Comparison of ENCODE assay signal across 16 cellular contexts in the genomic region with DNA sequence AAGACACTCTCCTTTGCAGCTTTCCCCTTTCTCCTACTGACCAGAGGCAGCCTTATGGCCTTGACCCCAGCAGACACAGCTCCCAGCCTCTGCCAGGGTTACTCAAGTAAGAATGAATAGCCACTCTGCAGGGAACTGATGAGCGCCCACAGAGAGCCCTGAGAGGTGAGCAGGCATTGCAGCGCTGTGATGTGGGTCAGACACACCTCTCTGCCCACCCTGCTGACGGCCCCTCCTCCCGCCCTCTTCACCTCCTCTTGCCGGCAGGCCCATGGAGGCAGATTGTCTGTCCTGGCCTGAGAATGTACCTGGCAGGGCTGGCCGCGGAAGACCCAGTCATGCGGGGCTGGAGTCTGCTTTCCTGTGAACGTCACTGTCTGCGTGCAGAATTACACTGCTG.
DNase-seq lines count a peak whose midpoint lies in the region; ATAC-seq and TF ChIP-seq lines count a peak whose summit lies in the region.
"Had no signal": no experiment of that assay in that cellular context is flagged by ENCODE, and none has a peak within 500 bp of the region (broad histone marks: within the 10 kb centered on the region; RNA-seq: fewer than 3 reads in every experiment).

No MANE protein-coding gene starts in this region.

- H2BK20ac ChIP-seq in H9 (ENCODE audit: low read depth, low read length, poor library complexity, severe bottlenecking) = no peak overlapping the region

- no peaks in the 10 kb centered on the region for H3K79me2 ChIP-seq in H9 (ENCODE audit: insufficient read depth, low read length)

- no peak overlapping the region for H2BK12ac ChIP-seq in H9 (ENCODE audit: insufficient read length, low read depth, low read length)

- H3K4ac ChIP-seq in H9 (ENCODE audit: low read depth, low read length) = no peak overlapping the region

- no peak overlapping the region for H3K4me3 Mint-ChIP-seq in H9
- no peak overlapping the region for H3K4me3 Mint-ChIP-seq in endodermal cell
- H3K4me3 Mint-ChIP-seq: CD4-positive, alpha-beta T cell; IgD-negative memory B cell had no signal

- H3K27ac Mint-ChIP-seq in H9 (peak overlapping the region in 1 of 3 experiments; percentile 25; a peak in 1 of 7 replicates), endodermal cell (no peak overlapping the region)
- H3K27ac Mint-ChIP-seq: CD4-positive, alpha-beta T cell; IgD-negative memory B cell had no signal

- no peaks in the 10 kb centered on the region for H4K20me1 ChIP-seq in H9 (ENCODE audit: control insufficient read depth, insufficient read depth, insufficient read length)
- H4K20me1 ChIP-seq: BLaER1 treated with 17β-estradiol and CSF1 and Interleukin-3, amounts not matched to agents 10 nM and 100 nM had no signal

- no peak overlapping the region for H3K4me2 ChIP-seq in H9 (ENCODE audit: insufficient read depth, insufficient read length, low read length)

- H3K23me2 ChIP-seq in H9 (ENCODE audit: insufficient read length, low read depth, low read length, poor library complexity, severe bottlenecking) = no peaks in the 10 kb centered on the region

- H3K79me1 ChIP-seq in H9 (ENCODE audit: insufficient read depth, low read depth, low read length, poor library complexity, severe bottlenecking) = no peaks in the 10 kb centered on the region

- no peak overlapping the region for H2BK5ac ChIP-seq in H9 (ENCODE audit: insufficient read length, low read length)

- H3K9ac ChIP-seq in H9 (ENCODE audit: extremely low read depth, insufficient read length, low read length) (no peak overlapping the region), endodermal cell (ENCODE audit: extremely low read depth, low read length, poor library complexity, severe bottlenecking) (no peak overlapping the region)
- H3K9ac ChIP-seq: BLaER1 treated with 17β-estradiol and CSF1 and Interleukin-3, amounts not matched to agents 10 nM and 100 nM had no signal

- peaks cover 20% of the 10 kb centered on the region in 2 experiments for H3K4me1 Mint-ChIP-seq in H9
- H3K4me1 Mint-ChIP-seq in endodermal cell = peaks cover 6% of the 10 kb centered on the region

- H3K9me3 ChIP-seq in H9 (ENCODE audit: control insufficient read depth, low read depth, low read length) (no peaks in the 10 kb centered on the region), endodermal cell (ENCODE audit: control insufficient read depth, low read length) (peaks cover 22% of the 10 kb centered on the region), thyroid gland (no peaks in the 10 kb centered on the region)
- H3K9me3 ChIP-seq: BLaER1 treated with 17β-estradiol and CSF1 and Interleukin-3, amounts not matched to agents 10 nM and 100 nM had no signal

- H3T11ph ChIP-seq in H9 (ENCODE audit: low read length) = no peak overlapping the region

- no peak overlapping the region for H2AK5ac ChIP-seq in H9 (ENCODE audit: insufficient read length, low read length)

- no peak overlapping the region; the same call in 1 of the 2 replicates for H3K14ac ChIP-seq in H9 (ENCODE audit: insufficient read depth, low read length)

- H3K56ac ChIP-seq in H9 (ENCODE audit: insufficient read length, low read depth, low read length) = no peak overlapping the region

- H3K27ac ChIP-seq in H9 (ENCODE audit: insufficient read length, low read depth, low read length) = no peak overlapping the region
- no peak overlapping the region for H3K27ac ChIP-seq in endodermal cell (ENCODE audit: low read depth, low read length)
- H3K27ac ChIP-seq in thyroid gland = no peak overlapping the region
- H3K27ac ChIP-seq: BLaER1 treated with 17β-estradiol and CSF1 and Interleukin-3, amounts not matched to agents 10 nM and 100 nM had no signal

- TF ChIP-seq CTCF in H9 (conservative IDR thresholded peaks at IDR 0.05) (no peak), endodermal cell (conservative IDR thresholded peaks at IDR 0.05) (no peak), thyroid gland (IDR thresholded peaks at IDR 0.05) (no peak)

- H3K36me3 ChIP-seq in endodermal cell (ENCODE audit: control insufficient read depth, insufficient read depth, low read length) (no peaks in the 10 kb centered on the region), thyroid gland (no peaks in the 10 kb centered on the region)
- H3K36me3 ChIP-seq: BLaER1 treated with 17β-estradiol and CSF1 and Interleukin-3, amounts not matched to agents 10 nM and 100 nM had no signal

- TF ChIP-seq POLR2A in thyroid gland (IDR thresholded peaks at IDR 0.05) = no peak

- H3K27me3 ChIP-seq in H9 (ENCODE audit: insufficient read depth, low read length) (no peaks in the 10 kb centered on the region), endodermal cell (ENCODE audit: control insufficient read depth, insufficient read depth, low read length, poor library complexity, severe bottlenecking) (peaks cover 66% of the 10 kb centered on the region), thyroid gland (no peaks in the 10 kb centered on the region)
- H3K27me3 ChIP-seq: BLaER1 treated with 17β-estradiol and CSF1 and Interleukin-3, amounts not matched to agents 10 nM and 100 nM had no signal

- H2BK120ac ChIP-seq in H9 (ENCODE audit: low read depth, low read length, poor library complexity, severe bottlenecking) = no peak overlapping the region

- no peak overlapping the region for H2AFZ ChIP-seq in H9 (ENCODE audit: low read length)

- H3K4me1 ChIP-seq in H9 (ENCODE audit: insufficient read depth, low read length) (peaks cover 4% of the 10 kb centered on the region; the same call in 1 of the 2 replicates), endodermal cell (ENCODE audit: control insufficient read depth, insufficient read depth, low read length) (no peaks in the 10 kb centered on the region), thyroid gland (peaks cover 0 to 3% of the 10 kb centered on the region in 2 donors)

- H3K4me3 ChIP-seq in endodermal cell (ENCODE audit: low read length) = no peak overlapping the region
- H3K4me3 ChIP-seq in thyroid gland (replicated peaks in 1 of 3) = no peak overlapping the region
- H3K4me3 ChIP-seq: BLaER1 treated with 17β-estradiol and CSF1 and Interleukin-3, amounts not matched to agents 10 nM and 100 nM; GM12878 had no signal

- H3K36me3 Mint-ChIP-seq in H9 (ENCODE audit: insufficient read depth in 1 of 3, low read depth in 3 of 3) (peaks cover 0 to 8% (median 0%) of the 10 kb centered on the region in 3 experiments; a peak in 2 of 7 replicates), endodermal cell (ENCODE audit: low read depth) (no peaks in the 10 kb centered on the region)
- H3K36me3 Mint-ChIP-seq: IgD-negative memory B cell had no signal

- H3K23ac ChIP-seq in H9 (ENCODE audit: insufficient read length, low read depth, low read length) = no peak overlapping the region

- intact Hi-C loops in thyroid gland (cut with DNase I) = no loop called here

- no peak for ATAC-seq in HG03196 (IDR thresholded peaks at IDR 0.05; ENCODE audit: unreplicated experiment)
- ATAC-seq: GM12878, HCT116 had no signal

- H3K27me3 Mint-ChIP-seq in H9 (ENCODE audit: low read depth) (peaks cover 11% of the 10 kb centered on the region), endodermal cell (ENCODE audit: insufficient read depth) (peaks cover 72% of the 10 kb centered on the region)
- H3K27me3 Mint-ChIP-seq: CD4-positive, alpha-beta T cell; IgD-negative memory B cell had no signal

- H4K8ac ChIP-seq in H9 (replicated peaks; ENCODE audit: insufficient read length, low read depth, low read length) = no peak overlapping the region

- no CpG with 5 or more reads among the region's 10 CpGs for WGBS in H9 (ENCODE audit: extremely low coverage, insufficient read length, low lambda C conversion rate)
- WGBS in endodermal cell (ENCODE audit: insufficient coverage in 1 of 2, insufficient read length in 1 of 2), 2 experiments = 63 to 67% methylated on average over 4 to 10 of the region's 10 CpGs
- WGBS in thyroid gland, 2 donors = 17 to 22% methylated on average over 8 to 9 of the region's 10 CpGs

- H2BK15ac ChIP-seq in H9 (ENCODE audit: low read depth, low read length) = no peak overlapping the region

- peaks cover 0 to 7% of the 10 kb centered on the region in 2 experiments; a peak in 3 of 5 replicates for H3K9me3 Mint-ChIP-seq in H9
- peaks cover 11% of the 10 kb centered on the region for H3K9me3 Mint-ChIP-seq in endodermal cell
- H3K9me3 Mint-ChIP-seq: CD4-positive, alpha-beta T cell had no signal

- DNase-seq in H9 (peak; percentile 52), endodermal cell (peak; percentile 76), left kidney (ENCODE audit: low read depth, low spot score) (peak; percentile 73), thyroid gland (peak; percentile 66 to 75), C1 segment of cervical spinal cord (lab: John Stamatoyannopoulos, UW) (no peak), dedifferentiated amniotic fluid mesenchymal stem cell (ENCODE audit: extremely low spot score) (no peak)
- DNase-seq: ACHN; Calu3; CD4-positive, alpha-beta T cell; DMS79; GOT3 had no signal

- no peak overlapping the region for H4K5ac ChIP-seq in H9 (ENCODE audit: insufficient read length, low read depth, low read length)

- no peak overlapping the region for H4K91ac ChIP-seq in H9 (ENCODE audit: insufficient read length, low read depth, low read length)

- H3K18ac ChIP-seq in H9 (ENCODE audit: insufficient read length, low read depth, low read length) = no peak overlapping the region

Comparison
In these comparisons a context has a peak if more than half of its experiments do, and no peak if none do; other contexts are left out.
1. DNase-seq: peak in H9 (single experiment), endodermal cell (single experiment), left kidney (single experiment) and thyroid gland (2 of 2); none in C1 segment of cervical spinal cord (0 of 14) and dedifferentiated amniotic fluid mesenchymal stem cell (single experiment).